ENCODE assay signal across 1 cellular context in genomic region chr12:90292183-90292582, GRCh38.
TF ChIP-seq lines count a peak whose summit lies in the region.

No MANE protein-coding gene starts in this region.

TF ChIP-seq in SK-N-SH, 30 proteins besides CTCF, POLR2A, EP300 and RAD21 (continued from another document):
- TF ChIP-seq, protein P1, sequence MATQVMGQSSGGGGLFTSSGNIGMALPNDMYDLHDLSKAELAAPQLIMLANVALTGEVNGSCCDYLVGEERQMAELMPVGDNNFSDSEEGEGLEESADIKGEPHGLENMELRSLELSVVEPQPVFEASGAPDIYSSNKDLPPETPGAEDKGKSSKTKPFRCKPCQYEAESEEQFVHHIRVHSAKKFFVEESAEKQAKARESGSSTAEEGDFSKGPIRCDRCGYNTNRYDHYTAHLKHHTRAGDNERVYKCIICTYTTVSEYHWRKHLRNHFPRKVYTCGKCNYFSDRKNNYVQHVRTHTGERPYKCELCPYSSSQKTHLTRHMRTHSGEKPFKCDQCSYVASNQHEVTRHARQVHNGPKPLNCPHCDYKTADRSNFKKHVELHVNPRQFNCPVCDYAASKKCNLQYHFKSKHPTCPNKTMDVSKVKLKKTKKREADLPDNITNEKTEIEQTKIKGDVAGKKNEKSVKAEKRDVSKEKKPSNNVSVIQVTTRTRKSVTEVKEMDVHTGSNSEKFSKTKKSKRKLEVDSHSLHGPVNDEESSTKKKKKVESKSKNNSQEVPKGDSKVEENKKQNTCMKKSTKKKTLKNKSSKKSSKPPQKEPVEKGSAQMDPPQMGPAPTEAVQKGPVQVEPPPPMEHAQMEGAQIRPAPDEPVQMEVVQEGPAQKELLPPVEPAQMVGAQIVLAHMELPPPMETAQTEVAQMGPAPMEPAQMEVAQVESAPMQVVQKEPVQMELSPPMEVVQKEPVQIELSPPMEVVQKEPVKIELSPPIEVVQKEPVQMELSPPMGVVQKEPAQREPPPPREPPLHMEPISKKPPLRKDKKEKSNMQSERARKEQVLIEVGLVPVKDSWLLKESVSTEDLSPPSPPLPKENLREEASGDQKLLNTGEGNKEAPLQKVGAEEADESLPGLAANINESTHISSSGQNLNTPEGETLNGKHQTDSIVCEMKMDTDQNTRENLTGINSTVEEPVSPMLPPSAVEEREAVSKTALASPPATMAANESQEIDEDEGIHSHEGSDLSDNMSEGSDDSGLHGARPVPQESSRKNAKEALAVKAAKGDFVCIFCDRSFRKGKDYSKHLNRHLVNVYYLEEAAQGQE (IDR thresholded peaks at IDR 0.05; ENCODE audit: low read depth, low read length), result no peak
- no peak for TF ChIP-seq PBX3 (IDR thresholded peaks at IDR 0.05)
- no peak for TF ChIP-seq POLR2AphosphoS5 (IDR thresholded peaks at IDR 0.05; ENCODE audit: low read depth, low read length)
- no peak for TF ChIP-seq USF2 (IDR thresholded peaks at IDR 0.05; ENCODE audit: borderline replicate concordance, low read depth, low read length)
- TF ChIP-seq YY1 (IDR thresholded peaks at IDR 0.05; ENCODE audit: low read depth), result no peak
- TF ChIP-seq FOSL2 (IDR thresholded peaks at IDR 0.05; ENCODE audit: borderline replicate concordance, low read depth), result no peak
- TF ChIP-seq EZH2phosphoT487 (IDR thresholded peaks at IDR 0.05; ENCODE audit: borderline replicate concordance, low read depth), result no peak
- TF ChIP-seq RFX5 (IDR thresholded peaks at IDR 0.05; ENCODE audit: low read length), result no peak
- TF ChIP-seq RXRA (IDR thresholded peaks at IDR 0.05; ENCODE audit: borderline replicate concordance, low read depth), result no peak
- TF ChIP-seq CHD2 (IDR thresholded peaks at IDR 0.05; ENCODE audit: low read length, partially characterized antibody), result no peak
